1 cellular context compared by ENCODE assay signal in genomic region chr15:78774451-78774990, GRCh38. TPM values are rescaled to one million over a fixed set of nuclear protein-coding genes. Genes with fewer than 3 reads are reported as not detected.
"Had no signal": no experiment of that assay in that cellular context is flagged by ENCODE, and none has a peak within 500 bp of the region (broad histone marks: within the 10 kb centered on the region; RNA-seq: fewer than 3 reads in every experiment).

No MANE protein-coding gene starts in this region.

RNA-seq across cellular contexts. Expression of gene ADAMTS7, which starts 36.7 kb away (rescaled TPM):
- total RNA-seq: T-helper 17 cell had no signal
